In the genomic region with DNA sequence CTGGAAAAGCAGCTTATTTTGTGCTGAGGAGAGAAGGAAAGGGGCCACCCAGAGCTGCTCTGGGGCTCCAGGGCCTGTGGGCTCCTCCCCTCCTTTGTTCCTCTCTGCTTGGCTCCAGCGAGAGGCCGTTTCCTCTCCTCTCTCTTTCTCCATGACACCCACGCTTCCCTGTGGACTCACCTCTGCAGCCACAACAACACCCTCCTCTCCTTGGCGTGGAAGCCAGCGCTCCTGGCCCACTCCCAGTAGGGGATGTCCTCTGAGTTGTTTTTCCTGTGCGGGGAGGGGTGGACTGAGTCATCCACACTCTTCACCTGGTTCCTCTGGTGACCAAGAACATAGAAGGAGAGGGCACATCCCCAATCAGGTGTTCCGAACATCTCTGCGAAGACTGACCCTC, we compare ENCODE assay signal across 12 cellular contexts. TPM values are rescaled to one million over a fixed set of nuclear protein-coding genes. Genes with fewer than 3 reads are reported as not detected.
DNase-seq lines count a peak whose midpoint lies in the region; ATAC-seq and TF ChIP-seq lines count a peak whose summit lies in the region.
"Had no signal": no experiment of that assay in that cellular context is flagged by ENCODE, and none has a peak within 500 bp of the region (broad histone marks: within the 10 kb centered on the region; RNA-seq: fewer than 3 reads in every experiment).

No MANE protein-coding gene starts in this region.

- H3K27ac ChIP-seq in RWPE2 (ENCODE audit: poor library complexity, severe bottlenecking) (peak overlapping the region; percentile 51), foreskin keratinocyte (peak overlapping the region; percentile 45), ovary (peak overlapping the region in 1 of 2 donors; percentile 26)

- no peak for TF ChIP-seq EP300 in ovary (IDR thresholded peaks at IDR 0.05)

- ATAC-seq in RWPE2 (ENCODE audit: low read depth) (peak; percentile 53), foreskin keratinocyte (peak; percentile 65), HG03097 (IDR thresholded peaks at IDR 0.05; ENCODE audit: low FRiP score, unreplicated experiment) (no peak)

- H3K4me3 ChIP-seq in H7 (ENCODE audit: insufficient read depth, low read depth, low read length) (no peak overlapping the region), RWPE2 (ENCODE audit: severe bottlenecking) (no peak overlapping the region), ovary (no peak overlapping the region)

- intact Hi-C loops in ovary (cut with DNase I), result no loop called here

- DNase-seq in H7 (peak; percentile 51), RWPE2 (ENCODE audit: low spot score) (no peak), foreskin keratinocyte (peak; percentile 49 to 73), ovary (peak; percentile 42 to 81 (median 68)), epidermal melanocyte (ENCODE audit: insufficient read length, low spot score) (no peak), NCI-H2171 treated with DMSO at 0.1 percent for 48 hours (lab: John Stamatoyannopoulos, UW) (no peak), NCI-H526 (lab: John Stamatoyannopoulos, UW) (no peak)
- DNase-seq: CD8-positive, alpha-beta memory T cell; NCI-H1436 had no signal

- H3K36me3 ChIP-seq in H7 (replicated peaks; ENCODE audit: control insufficient read depth, insufficient read depth, low read length) (no peaks in the 10 kb centered on the region), RWPE2 (ENCODE audit: low read depth) (no peaks in the 10 kb centered on the region), ovary (no peaks in the 10 kb centered on the region)

- TF ChIP-seq CTCF in RWPE2 (IDR thresholded peaks at IDR 0.05; ENCODE audit: poor library complexity, severe bottlenecking) (no peak), foreskin keratinocyte (conservative IDR thresholded peaks at IDR 0.05) (no peak), ovary (IDR thresholded peaks at IDR 0.05) (no peak)

- H3K27me3 ChIP-seq in H7 (ENCODE audit: control insufficient read depth, insufficient read depth, low read length) (no peaks in the 10 kb centered on the region), RWPE2 (ENCODE audit: insufficient read depth, poor library complexity, severe bottlenecking) (no peaks in the 10 kb centered on the region), foreskin keratinocyte (no peaks in the 10 kb centered on the region), ovary (no peaks in the 10 kb centered on the region)

- H3K9me3 ChIP-seq in RWPE2 (ENCODE audit: severe bottlenecking) (no peaks in the 10 kb centered on the region), ovary (no peaks in the 10 kb centered on the region)

- TF ChIP-seq POLR2A in ovary (IDR thresholded peaks at IDR 0.05), result no peak

- H3K4me1 ChIP-seq in RWPE2 (ENCODE audit: insufficient read depth, poor library complexity, severe bottlenecking) (peaks cover 38% of the 10 kb centered on the region), foreskin keratinocyte (peaks cover 37% of the 10 kb centered on the region), ovary (ENCODE audit: insufficient read depth) (peaks cover 8% of the 10 kb centered on the region)

- 31 to 51% (median 43%) methylated on average over 8 of the region's 8 CpGs for WGBS in ovary, 3 donors

RNA-seq across cellular contexts. Expression of gene CDSN, which starts 4.9 kb away (rescaled TPM):
- not detected in 2 replicates for total RNA-seq in H7 (2014; rRNA removed; shearing (Covaris generic))
- total RNA-seq in foreskin keratinocyte (0.88 and 1.3 TPM in 2 replicates), ovary (under 1 TPM in 1 of 7 donors, not detected in 6; 0.34 TPM)
- polyA plus RNA-seq in foreskin keratinocyte (0.86 and 1.4 TPM in 2 replicates), ovary (under 1 TPM in 1 of 2 donors, not detected in 1; 0.05 TPM)
- total RNA-seq: CD8-positive, alpha-beta memory T cell; epithelial cell of proximal tubule; kidney epithelial cell had no signal
- polyA plus RNA-seq: CD8-positive, alpha-beta memory T cell had no signal

RNA-seq across cellular contexts. Expression of gene PSORS1C1, which starts 10.6 kb away (rescaled TPM):
- total RNA-seq in H7 (2014; rRNA removed; shearing (Covaris generic)), result 0.10 TPM in 1 of 2 replicates, not detected in the other
- total RNA-seq in foreskin keratinocyte, result 7.4 and 10.5 TPM in 2 replicates
- 12.5 and 19.7 TPM in 2 replicates for polyA plus RNA-seq in foreskin keratinocyte
- 1 to 10 TPM in 5 of 7 donors, under 1 TPM in 2; 0.45 to 7.7 (median 2.2) TPM for total RNA-seq in ovary
- 1 to 10 TPM; 3.8 to 7.8 TPM for polyA plus RNA-seq in ovary
- total RNA-seq: CD8-positive, alpha-beta memory T cell had no signal
- polyA plus RNA-seq: CD8-positive, alpha-beta memory T cell had no signal

RNA-seq across cellular contexts. Expression of gene C6orf15, which starts 12.8 kb away (rescaled TPM):
- total RNA-seq in H7 (2014; rRNA removed; shearing (Covaris generic)), result not detected in 2 replicates
- total RNA-seq in foreskin keratinocyte (0.11 and 0.68 TPM in 2 replicates), ovary (not detected)
- polyA plus RNA-seq in foreskin keratinocyte (0.16 and 0.78 TPM in 2 replicates), ovary (not detected)
- total RNA-seq: CD8-positive, alpha-beta memory T cell had no signal
- polyA plus RNA-seq: CD8-positive, alpha-beta memory T cell had no signal

RNA-seq across cellular contexts. Expression of gene PSORS1C2, which starts 13.7 kb away (rescaled TPM):
- 0.07 TPM in 1 of 2 replicates, not detected in the other for total RNA-seq in H7 (2014; rRNA removed; shearing (Covaris generic))
- total RNA-seq in foreskin keratinocyte (not detected in 2 replicates), ovary (not detected)
- polyA plus RNA-seq in foreskin keratinocyte (not detected in 2 replicates), ovary (not detected)
- total RNA-seq: CD8-positive, alpha-beta memory T cell; epithelial cell of proximal tubule; kidney epithelial cell had no signal
- polyA plus RNA-seq: CD8-positive, alpha-beta memory T cell had no signal

RNA-seq across cellular contexts. Expression of gene CCHCR1, which starts 32.4 kb away (rescaled TPM):
- 54.0 and 74.8 TPM in 2 replicates for total RNA-seq in H7 (2014; rRNA removed; shearing (Covaris generic))
- 18.4 and 21.8 TPM in 2 replicates for total RNA-seq in foreskin keratinocyte
- 16.7 and 18.5 TPM in 2 replicates for polyA plus RNA-seq in foreskin keratinocyte
- total RNA-seq in ovary, result 10 to 100 TPM; 11.2 to 31.5 (median 25.6) TPM
- polyA plus RNA-seq in ovary, result 10 to 100 TPM; 11.9 to 21.2 TPM

Comparison
In these comparisons a context has a peak if more than half of its experiments do, and no peak if none do; other contexts are left out.
1. DNase-seq: peak in H7 (single experiment), foreskin keratinocyte (2 of 2) and ovary (5 of 5); none in RWPE2 (single experiment), epidermal melanocyte (single experiment), NCI-H2171 treated with DMSO at 0.1 percent for 48 hours (single experiment) and NCI-H526 (0 of 2).